Comparison of ENCODE assay signal across 12 cellular contexts in genomic region chr10:80429521-80429966, GRCh38. TPM values are rescaled to one million over a fixed set of nuclear protein-coding genes. Genes with fewer than 3 reads are reported as not detected.
A peak's percentile ranks its signal among the peaks of the same experiment; 100 is the strongest.
DNase-seq lines count a peak whose midpoint lies in the region; ATAC-seq and TF ChIP-seq lines count a peak whose summit lies in the region.
"Had no signal": no experiment of that assay in that cellular context is flagged by ENCODE, and none has a peak within 500 bp of the region (broad histone marks: within the 10 kb centered on the region; RNA-seq: fewer than 3 reads in every experiment).

No MANE protein-coding gene starts in this region.

- H3K27ac Mint-ChIP-seq in stimulated activated effector memory CD8-positive, alpha-beta T cell treated with anti-CD3 and anti-CD28 coated beads, Interleukin-12 subunit alpha, Interleukin-12 subunit beta, amount 100 ng/mL, for 72 hours: no peak overlapping the region

- H3K4me3 Mint-ChIP-seq in stimulated activated effector memory CD8-positive, alpha-beta T cell treated with anti-CD3 and anti-CD28 coated beads, Interleukin-12 subunit alpha, Interleukin-12 subunit beta, amount 100 ng/mL, for 72 hours: no peak overlapping the region

- H3K27me3 ChIP-seq in body of pancreas: no peaks in the 10 kb centered on the region
- H3K27me3 ChIP-seq: brain microvascular endothelial cell had no signal

- no peak for TF ChIP-seq POLR2A in body of pancreas (IDR thresholded peaks at IDR 0.05)

- H3K36me3 Mint-ChIP-seq in stimulated activated effector memory CD8-positive, alpha-beta T cell treated with anti-CD3 and anti-CD28 coated beads, Interleukin-12 subunit alpha, Interleukin-12 subunit beta, amount 100 ng/mL, for 72 hours: no peaks in the 10 kb centered on the region

- peak; percentile 24 for ATAC-seq in body of pancreas
- ATAC-seq in GM18861 (IDR thresholded peaks at IDR 0.05; ENCODE audit: unreplicated experiment): no peak
- no peak for ATAC-seq in stimulated activated effector memory CD8-positive, alpha-beta T cell treated with anti-CD3 and anti-CD28 coated beads, Interleukin-12 subunit alpha, Interleukin-12 subunit beta, amount 100 ng/mL, for 72 hours

- intact Hi-C loops in body of pancreas (cut with DNase I): no loop called here

- no peak overlapping the region for H3K4me3 ChIP-seq in body of pancreas

- H3K9me3 Mint-ChIP-seq in stimulated activated effector memory CD8-positive, alpha-beta T cell treated with anti-CD3 and anti-CD28 coated beads, Interleukin-12 subunit alpha, Interleukin-12 subunit beta, amount 100 ng/mL, for 72 hours: no peaks in the 10 kb centered on the region

- peak; percentile 87 for DNase-seq in ACHN
- peak; percentile 97 for DNase-seq in HPDE6-E6E7 (ENCODE audit: extremely low spot score)
- DNase-seq in body of pancreas: peak in 2 of 4 donors; percentile 22 to 80
- DNase-seq in mesenteric fat pad (ENCODE audit: low spot score): peak; percentile 85
- no peak for DNase-seq in NCI-H146 (lab: John Stamatoyannopoulos, UW)
- DNase-seq in stimulated activated effector memory CD8-positive, alpha-beta T cell treated with anti-CD3 and anti-CD28 coated beads, Interleukin-12 subunit alpha, Interleukin-12 subunit beta, amount 100 ng/mL, for 72 hours (ENCODE audit: low spot score in 2 of 2): no peak
- no peak for DNase-seq in NCI-H2029 treated with DMSO at 0.1 percent for 48 hours (lab: John Stamatoyannopoulos, UW)
- DNase-seq: activated CD8-positive, alpha-beta memory T cell treated with anti-CD3 and anti-CD28 coated beads, Interleukin-2, amount 50 U/mL, for 48 hours; brain microvascular endothelial cell; NCI-H1092 treated with DMSO at 0.1 percent for 48 hours; stimulated activated CD4-positive, alpha-beta T cell treated with anti-CD3 and anti-CD28 coated beads, Interleukin-1b, Interleukin-23, amount 100 ng/mL, for 48 hours had no signal

- no peak overlapping the region for H3K27ac ChIP-seq in body of pancreas
- H3K27ac ChIP-seq: brain microvascular endothelial cell had no signal

- no peaks in the 10 kb centered on the region for H3K4me1 ChIP-seq in body of pancreas

- no peaks in the 10 kb centered on the region for H3K4me1 Mint-ChIP-seq in stimulated activated effector memory CD8-positive, alpha-beta T cell treated with anti-CD3 and anti-CD28 coated beads, Interleukin-12 subunit alpha, Interleukin-12 subunit beta, amount 100 ng/mL, for 72 hours

- in situ Hi-C loops in ACHN (cut with HindIII; ENCODE audit: low pct_ligation_motif_present, low pct_unique_long_range_greater_than_20kb, low sequenced_read_pairs): no loop called here

- H3K36me3 ChIP-seq in body of pancreas (replicated peaks in 1 of 2; ENCODE audit: insufficient read depth in 1 of 2, low read depth in 2 of 2): no peaks in the 10 kb centered on the region
- H3K36me3 ChIP-seq: brain microvascular endothelial cell had no signal

- peak in 1 of 7 experiments; percentile 21 for TF ChIP-seq CTCF in body of pancreas (IDR thresholded peaks at IDR 0.05)

- WGBS in body of pancreas, 2 donors: 76 to 88% methylated on average over 9 of the region's 9 CpGs

- no peaks in the 10 kb centered on the region for H3K9me3 ChIP-seq in body of pancreas

RNA-seq across cellular contexts. Expression of gene PRXL2A, which starts 21.2 kb away (rescaled TPM):
- total RNA-seq in body of pancreas (100 to 1,000 TPM in 1 of 2 donors, 10 to 100 TPM in 1; 40.7 to 110 TPM), mesenteric fat pad (500 TPM)

RNA-seq across cellular contexts. Expression of gene TSPAN14, which starts 24.6 kb away (rescaled TPM):
- total RNA-seq in body of pancreas: 10 to 100 TPM; 22.3 to 63.0 TPM
- total RNA-seq in mesenteric fat pad: 177 TPM

Comparison
In these comparisons a context has a peak if more than half of its experiments do, and no peak if none do; other contexts are left out.
1. DNase-seq: peak in ACHN (single experiment), HPDE6-E6E7 (single experiment) and mesenteric fat pad (single experiment); none in NCI-H146 (single experiment), stimulated activated effector memory CD8-positive, alpha-beta T cell treated with anti-CD3 and anti-CD28 coated beads, Interleukin-12 subunit alpha, Interleukin-12 subunit beta, amount 100 ng/mL, for 72 hours (0 of 2) and NCI-H2029 treated with DMSO at 0.1 percent for 48 hours (single experiment).